ENCODE assay signal across 10 cellular contexts in the genomic region with DNA sequence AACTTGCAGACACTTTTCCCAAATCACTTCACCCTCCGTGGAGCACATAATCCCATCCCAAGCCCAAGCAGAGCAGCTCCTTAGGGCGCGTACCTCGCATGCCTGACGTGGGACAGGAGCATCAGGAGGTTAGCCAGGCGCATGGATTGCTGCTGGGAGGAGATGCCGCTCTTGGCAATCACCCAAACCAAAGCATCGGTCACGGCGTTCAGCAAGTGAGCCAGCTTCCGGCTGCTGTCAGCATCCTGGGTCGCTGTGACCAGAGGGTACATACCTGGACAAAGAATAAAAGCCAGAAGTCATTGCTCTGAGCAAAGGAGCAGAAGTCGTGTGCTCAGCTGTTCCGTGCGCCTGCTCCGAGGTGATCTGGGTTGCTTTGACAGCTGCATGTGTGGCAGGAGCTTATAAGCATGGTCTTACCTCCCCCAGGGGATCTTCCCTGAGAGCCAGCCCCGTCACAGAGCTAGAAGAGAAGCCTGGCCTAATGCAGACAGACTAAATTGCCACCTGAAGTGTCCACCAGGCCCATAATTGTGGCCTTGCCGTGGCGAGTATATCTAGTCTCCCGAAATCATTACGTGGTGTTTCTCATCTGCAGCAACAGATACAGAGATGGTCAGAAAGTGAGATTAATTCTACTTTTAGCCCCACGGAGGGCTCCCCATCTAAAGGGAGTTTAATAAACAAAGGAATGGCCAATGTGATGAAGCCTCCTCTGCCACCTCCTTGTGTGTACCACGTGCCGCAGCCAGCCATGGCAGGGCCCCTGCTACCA. TPM values are rescaled to one million over a fixed set of nuclear protein-coding genes. Genes with fewer than 3 reads are reported as not detected.
DNase-seq lines count a peak whose midpoint lies in the region; ATAC-seq and TF ChIP-seq lines count a peak whose summit lies in the region.
"Had no signal": no experiment of that assay in that cellular context is flagged by ENCODE, and none has a peak within 500 bp of the region (broad histone marks: within the 10 kb centered on the region; RNA-seq: fewer than 3 reads in every experiment).

No MANE protein-coding gene starts in this region.

- DNase-seq in SW480 (ENCODE audit: low spot score), result peak; percentile 22
- no peak for DNase-seq in Caco-2
- DNase-seq in colonic mucosa, result no peak
- no peak for DNase-seq in AG08395 (ENCODE audit: low spot score)
- DNase-seq: sigmoid colon, T-helper 9 cell had no signal

- no peak for TF ChIP-seq CTCF in Caco-2 (IDR thresholded peaks at IDR 0.05; ENCODE audit: insufficient read depth in 1 of 2, low read depth in 1 of 2, low read length in 1 of 2, severe bottlenecking in 1 of 2, unreplicated experiment in 1 of 2)
- no peak for TF ChIP-seq CTCF in colonic mucosa (IDR thresholded peaks at IDR 0.05)

- H3K9me3 ChIP-seq in mucosa of rectum (ENCODE audit: control insufficient read depth in 2 of 2, low read length in 2 of 2) (no peaks in the 10 kb centered on the region), Caco-2 (no peaks in the 10 kb centered on the region), colonic mucosa (no peaks in the 10 kb centered on the region)
- H3K9me3 ChIP-seq: sigmoid colon had no signal

- no peak overlapping the region for H3K4me3 Mint-ChIP-seq in Caco-2 (ENCODE audit: unreplicated experiment)

- H3K27ac Mint-ChIP-seq in Caco-2 (ENCODE audit: unreplicated experiment), result no peak overlapping the region

- H3K27me3 ChIP-seq in mucosa of rectum (ENCODE audit: control insufficient read depth in 2 of 2, insufficient read depth in 2 of 2, low read length in 2 of 2) (no peaks in the 10 kb centered on the region), Caco-2 (replicated peaks; ENCODE audit: control insufficient read depth, insufficient read depth, low read length) (no peaks in the 10 kb centered on the region), colonic mucosa (no peaks in the 10 kb centered on the region)
- H3K27me3 ChIP-seq: sigmoid colon had no signal

- intact Hi-C loops in Caco-2 (cut with micrococcal nuclease; ENCODE audit: unreplicated experiment) (no loop called here), colonic mucosa (cut with DNase I) (loop anchor here (5.0 kb wide), 1 partner anchor 47 kb away; no protein-coding TSS in a partner anchor)

- BruUV-seq in Caco-2 (replicated peaks; lab: Mats Ljungman, UMichigan), result no TSS peak

- H3K9ac ChIP-seq in mucosa of rectum (ENCODE audit: low read depth in 1 of 2, low read length in 2 of 2) (peak overlapping the region in 1 of 2 donors; percentile 15), colonic mucosa (ENCODE audit: low read depth in 2 of 2, low read length in 2 of 2) (no peak overlapping the region)

- H3K4me3 ChIP-seq in mucosa of rectum (ENCODE audit: low read length in 2 of 2) (no peak overlapping the region), Caco-2 (ENCODE audit: low read depth, low read length) (no peak overlapping the region), colonic mucosa (no peak overlapping the region)
- H3K4me3 ChIP-seq: sigmoid colon had no signal

- no peaks in the 10 kb centered on the region for H3K4me1 Mint-ChIP-seq in Caco-2 (ENCODE audit: low read depth, unreplicated experiment)

- no peaks in the 10 kb centered on the region for H3K9me3 Mint-ChIP-seq in Caco-2 (ENCODE audit: unreplicated experiment)

- peaks cover 9% of the 10 kb centered on the region for H3K36me3 Mint-ChIP-seq in Caco-2 (ENCODE audit: insufficient read depth, unreplicated experiment)

- no peaks in the 10 kb centered on the region for H3K27me3 Mint-ChIP-seq in Caco-2 (ENCODE audit: insufficient read depth, unreplicated experiment)

- H3K27ac ChIP-seq in mucosa of rectum (ENCODE audit: low read depth in 2 of 2, low read length in 2 of 2), result peak overlapping the region; percentile 54 to 70
- no peak overlapping the region for H3K27ac ChIP-seq in colonic mucosa
- H3K27ac ChIP-seq: sigmoid colon had no signal

- CTCF ChIA-PET in Caco-2 (lab: Charles Lee), result no interaction called here

- POLR2A ChIA-PET in Caco-2 (lab: Charles Lee), result no interaction called here

- ATAC-seq in GM18498 (IDR thresholded peaks at IDR 0.05; ENCODE audit: unreplicated experiment), result peak; percentile 2
- peak; percentile 9 for ATAC-seq in HG03439 (IDR thresholded peaks at IDR 0.05; ENCODE audit: unreplicated experiment)
- no peak for ATAC-seq in HG02852 (IDR thresholded peaks at IDR 0.05; ENCODE audit: unreplicated experiment)

- peaks cover 4 to 8% of the 10 kb centered on the region in 2 donors for H3K36me3 ChIP-seq in mucosa of rectum (ENCODE audit: control insufficient read depth in 2 of 2, insufficient read depth in 2 of 2, low read length in 2 of 2)
- H3K36me3 ChIP-seq in Caco-2 (ENCODE audit: control insufficient read depth, insufficient read depth, low read length), result no peaks in the 10 kb centered on the region; the same call in 1 of the 2 replicates
- H3K36me3 ChIP-seq in colonic mucosa, result no peaks in the 10 kb centered on the region
- H3K36me3 ChIP-seq: sigmoid colon had no signal

- H3K4me1 ChIP-seq in mucosa of rectum (ENCODE audit: control insufficient read depth in 2 of 2, insufficient read depth in 2 of 2, low read length in 2 of 2) (peaks cover 4 to 5% of the 10 kb centered on the region in 2 donors), Caco-2 (no peaks in the 10 kb centered on the region), colonic mucosa (no peaks in the 10 kb centered on the region)
- H3K4me1 ChIP-seq: sigmoid colon had no signal

RNA-seq across cellular contexts. Expression of gene ESR2, which starts 59.1 kb away (rescaled TPM):
- total RNA-seq in Caco-2 (2022) (0.19 and 0.23 TPM in 2 replicates), colonic mucosa (under 1 TPM; 0.42 to 0.85 TPM)
